In genomic region chr6:69865126-69865525, GRCh38 we compare ENCODE assay signal across 1 cellular context.
TF ChIP-seq lines count a peak whose summit lies in the region.

No MANE protein-coding gene starts in this region.

TF ChIP-seq in HepG2, 621 proteins besides CTCF, POLR2A, EP300 and RAD21:
- TF ChIP-seq HMGXB3 (CRISPR knock-in tag; IDR thresholded peaks at IDR 0.05; ENCODE audit: borderline replicate concordance) (no peak), POGZ (CRISPR knock-in tag; IDR thresholded peaks at IDR 0.05) (no peak), FUBP1 (CRISPR knock-in tag; IDR thresholded peaks at IDR 0.05; ENCODE audit: borderline replicate concordance) (no peak), ATF2 (CRISPR knock-in tag; IDR thresholded peaks at IDR 0.05) (no peak), ZNF335 (CRISPR knock-in tag; IDR thresholded peaks at IDR 0.05) (no peak), ZXDC (CRISPR knock-in tag; IDR thresholded peaks at IDR 0.05) (no peak), ZSCAN9 (CRISPR knock-in tag; IDR thresholded peaks at IDR 0.05; ENCODE audit: borderline replicate concordance) (no peak), MTF1 (CRISPR knock-in tag; IDR thresholded peaks at IDR 0.05) (no peak), ATF6 (CRISPR knock-in tag; conservative IDR thresholded peaks at IDR 0.05) (no peak), HMGXB4 (CRISPR knock-in tag; IDR thresholded peaks at IDR 0.05; ENCODE audit: borderline replicate concordance in 1 of 2, low read depth in 1 of 2) (no peak), DZIP1 (CRISPR knock-in tag; IDR thresholded peaks at IDR 0.05) (no peak), ZBTB4 (CRISPR knock-in tag; IDR thresholded peaks at IDR 0.05; ENCODE audit: borderline replicate concordance) (no peak), CREB3 (CRISPR knock-in tag; IDR thresholded peaks at IDR 0.05) (no peak), ZNF563 (CRISPR knock-in tag; IDR thresholded peaks at IDR 0.05) (no peak), ZNF614 (CRISPR knock-in tag; IDR thresholded peaks at IDR 0.05; ENCODE audit: borderline replicate concordance) (no peak), ZNF546 (CRISPR knock-in tag; conservative IDR thresholded peaks at IDR 0.05) (no peak), SAP130 (CRISPR knock-in tag; IDR thresholded peaks at IDR 0.05; ENCODE audit: low read depth) (no peak)
